Comparison of ENCODE assay signal across 12 cellular contexts in the genomic region with DNA sequence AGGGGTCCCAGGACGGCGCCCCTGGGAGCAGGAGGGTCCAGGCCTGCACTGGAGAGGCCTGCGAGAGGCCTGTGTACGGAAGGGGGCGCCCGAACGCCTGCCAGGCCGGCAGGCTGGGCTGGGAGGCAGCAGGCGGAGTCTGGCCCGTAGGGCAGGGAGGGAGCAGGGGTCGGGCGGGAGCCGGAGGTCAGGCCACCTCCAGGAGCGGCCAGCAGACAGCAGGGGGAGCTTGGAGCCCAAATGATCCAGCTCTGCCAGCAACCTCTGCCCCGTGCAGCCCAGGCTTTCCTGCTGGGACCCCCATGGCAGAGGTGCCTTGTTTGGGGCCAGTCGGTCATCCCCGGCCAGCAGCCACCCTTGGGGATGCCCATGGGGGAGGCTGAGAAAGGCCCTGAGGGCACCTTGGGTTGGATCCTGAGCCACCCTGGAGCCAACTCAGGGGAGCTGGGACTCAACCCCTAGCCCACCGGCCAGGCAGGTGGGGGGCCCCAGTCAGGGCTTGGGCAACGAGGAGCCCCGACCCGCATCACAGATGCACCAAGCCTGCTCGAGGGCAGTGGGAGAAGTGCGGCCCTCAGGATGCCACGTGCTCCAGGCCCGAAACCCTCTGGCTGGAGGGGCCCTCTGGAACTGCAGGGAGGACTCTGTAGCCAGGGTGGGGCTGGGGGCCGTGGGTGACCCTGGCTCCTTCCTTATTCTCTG. TPM values are rescaled to one million over a fixed set of nuclear protein-coding genes. Genes with fewer than 3 reads are reported as not detected.
DNase-seq lines count a peak whose midpoint lies in the region; ATAC-seq, FAIRE-seq and TF ChIP-seq lines count a peak whose summit lies in the region.
"Had no signal": no experiment of that assay in that cellular context is flagged by ENCODE, and none has a peak within 500 bp of the region (broad histone marks: within the 10 kb centered on the region; RNA-seq: fewer than 3 reads in every experiment).

No MANE protein-coding gene starts in this region.

- H3K27ac ChIP-seq in WERI-Rb-1 (no peak overlapping the region), kidney (ENCODE audit: low read depth in 2 of 2, low read length in 2 of 2) (no peak overlapping the region), upper lobe of left lung (no peak overlapping the region)
- H3K27ac ChIP-seq: adrenal gland had no signal

- TF ChIP-seq EP300 in upper lobe of left lung (IDR thresholded peaks at IDR 0.05): no peak

- WGBS in upper lobe of left lung, 2 donors: 43 to 64% methylated on average over 5 to 22 of the region's 26 CpGs

- H3K4me1 ChIP-seq in kidney (ENCODE audit: control insufficient read depth in 1 of 2, insufficient read depth in 1 of 2, low read depth in 1 of 2, low read length in 2 of 2): peaks cover 0 to 4% of the 10 kb centered on the region in 2 donors
- H3K4me1 ChIP-seq in upper lobe of left lung: peaks cover 3 to 36% (median 29%) of the 10 kb centered on the region in 4 donors
- H3K4me1 ChIP-seq: adrenal gland had no signal

- intact Hi-C loops in kidney (cut with DNase I): no loop called here

- no peak overlapping the region for H3K9ac ChIP-seq in kidney (ENCODE audit: low read length in 2 of 2)

- H3K4me3 ChIP-seq in WERI-Rb-1 (ENCODE audit: low read depth, low read length) (no peak overlapping the region), kidney (ENCODE audit: low read length in 2 of 2) (no peak overlapping the region), upper lobe of left lung (no peak overlapping the region)
- H3K4me3 ChIP-seq: adrenal gland had no signal

- ATAC-seq in upper lobe of left lung (ENCODE audit: low FRiP score in 2 of 2) (peak; percentile 61 to 66), HG03139 (IDR thresholded peaks at IDR 0.05; ENCODE audit: unreplicated experiment) (no peak), GM21367 (IDR thresholded peaks at IDR 0.05; ENCODE audit: unreplicated experiment) (no peak), GM18868 (IDR thresholded peaks at IDR 0.05; ENCODE audit: unreplicated experiment) (no peak)

- FAIRE-seq in kidney (lab: Jason Lieb, UNC): no peak
- FAIRE-seq: G401.6 had no signal

- TF ChIP-seq CTCF in WERI-Rb-1 (IDR thresholded peaks at IDR 0.05; ENCODE audit: low read depth, low read length) (peak; percentile 87), kidney (IDR thresholded peaks at IDR 0.05; ENCODE audit: borderline replicate concordance, extremely low read depth, insufficient read depth) (no peak), upper lobe of left lung (IDR thresholded peaks at IDR 0.05) (peak; percentile 42 to 70 (median 52))

- H3K36me3 ChIP-seq in WERI-Rb-1: no peaks in the 10 kb centered on the region
- H3K36me3 ChIP-seq in kidney (ENCODE audit: control insufficient read depth in 1 of 2, insufficient read depth in 2 of 2, low read length in 2 of 2): no peaks in the 10 kb centered on the region
- H3K36me3 ChIP-seq in upper lobe of left lung: no peaks in the 10 kb centered on the region
- H3K36me3 ChIP-seq: adrenal gland had no signal

- no peaks in the 10 kb centered on the region for H3K9me3 ChIP-seq in WERI-Rb-1 (ENCODE audit: severe bottlenecking)
- H3K9me3 ChIP-seq in kidney (ENCODE audit: control insufficient read depth in 1 of 2, low read length in 2 of 2): no peaks in the 10 kb centered on the region
- H3K9me3 ChIP-seq in upper lobe of left lung: no peaks in the 10 kb centered on the region
- H3K9me3 ChIP-seq: adrenal gland had no signal

- DNase-seq in stimulated activated CD4-positive, alpha-beta T cell treated with anti-CD3 and anti-CD28 coated beads, Interleukin-15, amount 100 ng/mL, for 24 hours: peak; percentile 47
- no peak for DNase-seq in stimulated activated CD4-positive, alpha-beta T cell treated with anti-CD3 and anti-CD28 coated beads, Interleukin-2, amount 100 ng/mL, for 48 hours
- DNase-seq in WERI-Rb-1 (peak; percentile 70), kidney (peak; percentile 80), upper lobe of left lung (peak; percentile 68 to 90)
- DNase-seq: NCI-H1092 treated with DMSO at 0.1 percent for 48 hours had no signal

- TF ChIP-seq POLR2A in upper lobe of left lung (IDR thresholded peaks at IDR 0.05): no peak

- H3K27me3 ChIP-seq in WERI-Rb-1 (ENCODE audit: insufficient read depth, low read depth, severe bottlenecking): peaks cover 99% of the 10 kb centered on the region
- no peaks in the 10 kb centered on the region for H3K27me3 ChIP-seq in upper lobe of left lung

RNA-seq across cellular contexts. Expression of a gene that starts 9.6 kb away (rescaled TPM):
- total RNA-seq in kidney (1.7 TPM), upper lobe of left lung (10 to 100 TPM in 4 of 6 donors, 1 to 10 TPM in 2; 7.4 to 31.3 (median 22.9) TPM)
- polyA plus RNA-seq in kidney (ENCODE audit: insufficient read depth, low read depth, low replicate concordance): 1.2 TPM
- total RNA-seq: skeletal muscle tissue had no signal

RNA-seq across cellular contexts. Expression of a gene that starts 13.6 kb away (rescaled TPM):
- total RNA-seq in kidney (1.3 TPM), upper lobe of left lung (10 to 100 TPM in 5 of 6 donors, 1 to 10 TPM in 1; 7.3 to 28.3 (median 16.7) TPM)
- not detected for polyA plus RNA-seq in kidney (ENCODE audit: insufficient read depth, low read depth, low replicate concordance)

RNA-seq across cellular contexts. Expression of a gene that starts 27.7 kb away (rescaled TPM):
- total RNA-seq in kidney (26.1 TPM), upper lobe of left lung (100 to 1,000 TPM in 2 of 6 donors, 10 to 100 TPM in 4; 29.3 to 162 (median 66.2) TPM)
- 8.4 TPM for polyA plus RNA-seq in kidney (ENCODE audit: insufficient read depth, low read depth, low replicate concordance)

Comparison
In these comparisons a context has a peak if more than half of its experiments do, and no peak if none do; other contexts are left out.
1. DNase-seq: peak in stimulated activated CD4-positive, alpha-beta T cell treated with anti-CD3 and anti-CD28 coated beads, Interleukin-15, amount 100 ng/mL, for 24 hours (single experiment), WERI-Rb-1 (single experiment), kidney (single experiment) and upper lobe of left lung (2 of 2); none in stimulated activated CD4-positive, alpha-beta T cell treated with anti-CD3 and anti-CD28 coated beads, Interleukin-2, amount 100 ng/mL, for 48 hours (0 of 2).
2. ATAC-seq: peak in upper lobe of left lung (2 of 2); none in HG03139 (single experiment), GM21367 (single experiment) and GM18868 (single experiment).